Comparison of ENCODE assay signal across 1 cellular context in the genomic region with DNA sequence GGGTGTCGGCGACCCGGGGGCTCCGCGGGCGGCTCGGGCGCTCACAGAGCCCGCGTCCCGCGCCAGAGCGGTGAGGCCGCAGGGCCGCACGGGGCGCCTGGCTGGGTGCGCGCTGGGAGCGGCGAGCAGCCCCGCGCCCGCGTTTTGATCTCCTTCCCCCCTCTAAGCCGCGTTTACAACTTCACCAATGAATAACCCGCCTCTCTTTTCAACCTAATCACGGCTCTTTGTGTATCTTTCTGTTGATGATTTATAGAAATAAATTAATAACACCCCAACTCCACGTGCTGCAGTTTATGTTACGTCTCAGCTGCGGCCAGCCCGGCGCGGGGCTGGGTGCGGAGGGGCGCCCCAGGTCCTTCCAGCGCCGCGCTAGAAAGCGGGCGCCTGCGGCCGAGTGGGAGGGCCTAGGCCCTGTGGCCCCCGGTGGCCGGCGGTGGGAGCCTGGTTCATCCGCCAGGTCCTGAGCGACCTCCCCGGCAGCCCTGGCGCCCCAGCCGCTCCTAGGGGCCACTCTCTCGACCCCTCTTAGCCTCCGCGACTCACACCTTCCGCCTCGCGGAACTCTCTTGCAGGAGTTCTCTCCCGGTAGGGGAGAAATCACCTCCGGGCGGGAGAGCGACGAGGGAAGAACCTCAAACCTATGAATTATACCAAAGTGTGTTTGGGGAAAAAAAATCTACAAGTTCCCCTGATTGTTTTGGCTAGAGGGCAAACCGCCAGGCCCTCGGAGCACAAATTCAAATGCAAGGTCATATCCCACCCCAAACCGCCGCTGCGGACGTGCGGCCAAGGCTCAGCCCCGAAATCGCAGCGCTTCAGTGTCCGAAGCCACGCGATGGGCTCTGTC.
A peak's percentile ranks its signal among the peaks of the same experiment; 100 is the strongest.
TF ChIP-seq lines count a peak whose summit lies in the region.

No MANE protein-coding gene starts in this region.

TF ChIP-seq in HepG2, 621 proteins besides CTCF, POLR2A, EP300 and RAD21 (continued from another document and continues in another):
- TF ChIP-seq, protein P1, sequence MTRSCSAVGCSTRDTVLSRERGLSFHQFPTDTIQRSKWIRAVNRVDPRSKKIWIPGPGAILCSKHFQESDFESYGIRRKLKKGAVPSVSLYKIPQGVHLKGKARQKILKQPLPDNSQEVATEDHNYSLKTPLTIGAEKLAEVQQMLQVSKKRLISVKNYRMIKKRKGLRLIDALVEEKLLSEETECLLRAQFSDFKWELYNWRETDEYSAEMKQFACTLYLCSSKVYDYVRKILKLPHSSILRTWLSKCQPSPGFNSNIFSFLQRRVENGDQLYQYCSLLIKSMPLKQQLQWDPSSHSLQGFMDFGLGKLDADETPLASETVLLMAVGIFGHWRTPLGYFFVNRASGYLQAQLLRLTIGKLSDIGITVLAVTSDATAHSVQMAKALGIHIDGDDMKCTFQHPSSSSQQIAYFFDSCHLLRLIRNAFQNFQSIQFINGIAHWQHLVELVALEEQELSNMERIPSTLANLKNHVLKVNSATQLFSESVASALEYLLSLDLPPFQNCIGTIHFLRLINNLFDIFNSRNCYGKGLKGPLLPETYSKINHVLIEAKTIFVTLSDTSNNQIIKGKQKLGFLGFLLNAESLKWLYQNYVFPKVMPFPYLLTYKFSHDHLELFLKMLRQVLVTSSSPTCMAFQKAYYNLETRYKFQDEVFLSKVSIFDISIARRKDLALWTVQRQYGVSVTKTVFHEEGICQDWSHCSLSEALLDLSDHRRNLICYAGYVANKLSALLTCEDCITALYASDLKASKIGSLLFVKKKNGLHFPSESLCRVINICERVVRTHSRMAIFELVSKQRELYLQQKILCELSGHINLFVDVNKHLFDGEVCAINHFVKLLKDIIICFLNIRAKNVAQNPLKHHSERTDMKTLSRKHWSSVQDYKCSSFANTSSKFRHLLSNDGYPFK (CRISPR knock-in tag; IDR thresholded peaks at IDR 0.05; ENCODE audit: borderline replicate concordance), result 0 out of 2 replicates have a peak, but pooled peaks have one; percentile 12
- TF ChIP-seq ZNF296 (CRISPR knock-in tag; conservative IDR thresholded peaks at IDR 0.05) (no peak), SATB2 (CRISPR knock-in tag; IDR thresholded peaks at IDR 0.05) (no peak), PRDM15 (CRISPR knock-in tag; IDR thresholded peaks at IDR 0.05) (no peak), AGO1 (IDR thresholded peaks at IDR 0.05; ENCODE audit: low read depth, low read length, poor library complexity, severe bottlenecking) (peak; percentile 0), NFIB (CRISPR knock-in tag; IDR thresholded peaks at IDR 0.05; ENCODE audit: borderline replicate concordance) (no peak), ZNF639 (CRISPR knock-in tag; conservative IDR thresholded peaks at IDR 0.05) (no peak), SETDB1 (CRISPR knock-in tag; IDR thresholded peaks at IDR 0.05; ENCODE audit: borderline replicate concordance) (no peak), ERF (CRISPR knock-in tag; IDR thresholded peaks at IDR 0.05) (0 out of 2 replicates have a peak, but pooled peaks have one; percentile 17), YEATS2 (CRISPR knock-in tag; IDR thresholded peaks at IDR 0.05; ENCODE audit: borderline replicate concordance) (peak; percentile 30; the same call in 1 of the 2 replicates), PPARG (CRISPR knock-in tag; conservative IDR thresholded peaks at IDR 0.05) (no peak), HMG20A (CRISPR knock-in tag; IDR thresholded peaks at IDR 0.05; ENCODE audit: borderline replicate concordance) (no peak), ZNF777 (CRISPR knock-in tag; IDR thresholded peaks at IDR 0.05) (peak; percentile 35; the same call in 1 of the 2 replicates), NCOR1 (IDR thresholded peaks at IDR 0.05; ENCODE audit: borderline replicate concordance, low read length) (peak; percentile 32; the same call in 1 of the 2 replicates), FOXO1 (CRISPR knock-in tag; IDR thresholded peaks at IDR 0.05) (0 out of 2 replicates have a peak, but pooled peaks have one; percentile 5), ZNF737 (CRISPR knock-in tag; IDR thresholded peaks at IDR 0.05; ENCODE audit: borderline replicate concordance) (no peak), ZNF883 (CRISPR knock-in tag; IDR thresholded peaks at IDR 0.05; ENCODE audit: not compliant biosample characterization) (no peak), JARID2 (CRISPR knock-in tag; IDR thresholded peaks at IDR 0.05; ENCODE audit: insufficient replicate concordance) (no peak), ATF7 (IDR thresholded peaks at IDR 0.05) (no peak), ATF7 (CRISPR knock-in tag; IDR thresholded peaks at IDR 0.05) (no peak), THRA (CRISPR knock-in tag; IDR thresholded peaks at IDR 0.05; ENCODE audit: borderline replicate concordance) (no peak), ZNF10 (CRISPR knock-in tag; IDR thresholded peaks at IDR 0.05; ENCODE audit: borderline replicate concordance, low read depth) (no peak), ATF3 (CRISPR knock-in tag; IDR thresholded peaks at IDR 0.05) (no peak), ZNF766 (CRISPR knock-in tag; IDR thresholded peaks at IDR 0.05; ENCODE audit: borderline replicate concordance) (no peak), NR2F6 (IDR thresholded peaks at IDR 0.05) (0 out of 2 replicates have a peak, but pooled peaks have one; percentile 12), NR2F6 (CRISPR knock-in tag; IDR thresholded peaks at IDR 0.05) (peak; percentile 14; the same call in 1 of the 2 replicates), ZNF674 (CRISPR knock-in tag; IDR thresholded peaks at IDR 0.05; ENCODE audit: low read depth) (no peak), RARA (CRISPR knock-in tag; IDR thresholded peaks at IDR 0.05) (peak; percentile 31; the same call in 1 of the 2 replicates)
- TF ChIP-seq, protein P2, sequence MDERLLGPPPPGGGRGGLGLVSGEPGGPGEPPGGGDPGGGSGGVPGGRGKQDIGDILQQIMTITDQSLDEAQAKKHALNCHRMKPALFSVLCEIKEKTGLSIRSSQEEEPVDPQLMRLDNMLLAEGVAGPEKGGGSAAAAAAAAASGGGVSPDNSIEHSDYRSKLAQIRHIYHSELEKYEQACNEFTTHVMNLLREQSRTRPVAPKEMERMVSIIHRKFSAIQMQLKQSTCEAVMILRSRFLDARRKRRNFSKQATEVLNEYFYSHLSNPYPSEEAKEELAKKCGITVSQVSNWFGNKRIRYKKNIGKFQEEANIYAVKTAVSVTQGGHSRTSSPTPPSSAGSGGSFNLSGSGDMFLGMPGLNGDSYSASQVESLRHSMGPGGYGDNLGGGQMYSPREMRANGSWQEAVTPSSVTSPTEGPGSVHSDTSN (CRISPR knock-in tag; IDR thresholded peaks at IDR 0.05), result no peak
- TF ChIP-seq, protein P3, sequence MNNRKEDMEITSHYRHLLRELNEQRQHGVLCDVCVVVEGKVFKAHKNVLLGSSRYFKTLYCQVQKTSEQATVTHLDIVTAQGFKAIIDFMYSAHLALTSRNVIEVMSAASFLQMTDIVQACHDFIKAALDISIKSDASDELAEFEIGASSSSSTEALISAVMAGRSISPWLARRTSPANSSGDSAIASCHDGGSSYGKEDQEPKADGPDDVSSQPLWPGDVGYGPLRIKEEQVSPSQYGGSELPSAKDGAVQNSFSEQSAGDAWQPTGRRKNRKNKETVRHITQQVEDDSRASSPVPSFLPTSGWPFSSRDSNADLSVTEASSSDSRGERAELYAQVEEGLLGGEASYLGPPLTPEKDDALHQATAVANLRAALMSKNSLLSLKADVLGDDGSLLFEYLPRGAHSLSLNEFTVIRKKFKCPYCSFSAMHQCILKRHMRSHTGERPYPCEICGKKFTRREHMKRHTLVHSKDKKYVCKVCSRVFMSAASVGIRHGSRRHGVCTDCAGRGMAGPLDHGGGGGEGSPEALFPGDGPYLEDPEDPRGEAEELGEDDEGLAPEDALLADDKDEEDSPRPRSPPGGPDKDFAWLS (CRISPR knock-in tag; IDR thresholded peaks at IDR 0.05; ENCODE audit: borderline replicate concordance), result no peak
- TF ChIP-seq, protein P4, sequence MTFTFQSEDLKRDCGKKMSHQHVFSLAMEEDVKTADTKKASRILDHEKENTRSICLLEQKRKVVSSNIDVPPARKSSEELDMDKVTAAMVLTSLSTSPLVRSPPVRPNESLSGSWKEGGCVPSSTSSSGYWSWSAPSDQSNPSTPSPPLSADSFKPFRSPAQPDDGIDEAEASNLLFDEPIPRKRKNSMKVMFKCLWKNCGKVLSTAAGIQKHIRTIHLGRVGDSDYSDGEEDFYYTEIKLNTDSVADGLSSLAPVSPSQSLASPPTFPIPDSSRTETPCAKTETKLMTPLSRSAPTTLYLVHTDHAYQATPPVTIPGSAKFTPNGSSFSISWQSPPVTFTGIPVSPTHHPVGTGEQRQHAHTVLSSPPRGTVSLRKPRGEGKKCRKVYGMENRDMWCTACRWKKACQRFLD (CRISPR knock-in tag; IDR thresholded peaks at IDR 0.05; ENCODE audit: borderline replicate concordance), result no peak
- TF ChIP-seq, protein P5, sequence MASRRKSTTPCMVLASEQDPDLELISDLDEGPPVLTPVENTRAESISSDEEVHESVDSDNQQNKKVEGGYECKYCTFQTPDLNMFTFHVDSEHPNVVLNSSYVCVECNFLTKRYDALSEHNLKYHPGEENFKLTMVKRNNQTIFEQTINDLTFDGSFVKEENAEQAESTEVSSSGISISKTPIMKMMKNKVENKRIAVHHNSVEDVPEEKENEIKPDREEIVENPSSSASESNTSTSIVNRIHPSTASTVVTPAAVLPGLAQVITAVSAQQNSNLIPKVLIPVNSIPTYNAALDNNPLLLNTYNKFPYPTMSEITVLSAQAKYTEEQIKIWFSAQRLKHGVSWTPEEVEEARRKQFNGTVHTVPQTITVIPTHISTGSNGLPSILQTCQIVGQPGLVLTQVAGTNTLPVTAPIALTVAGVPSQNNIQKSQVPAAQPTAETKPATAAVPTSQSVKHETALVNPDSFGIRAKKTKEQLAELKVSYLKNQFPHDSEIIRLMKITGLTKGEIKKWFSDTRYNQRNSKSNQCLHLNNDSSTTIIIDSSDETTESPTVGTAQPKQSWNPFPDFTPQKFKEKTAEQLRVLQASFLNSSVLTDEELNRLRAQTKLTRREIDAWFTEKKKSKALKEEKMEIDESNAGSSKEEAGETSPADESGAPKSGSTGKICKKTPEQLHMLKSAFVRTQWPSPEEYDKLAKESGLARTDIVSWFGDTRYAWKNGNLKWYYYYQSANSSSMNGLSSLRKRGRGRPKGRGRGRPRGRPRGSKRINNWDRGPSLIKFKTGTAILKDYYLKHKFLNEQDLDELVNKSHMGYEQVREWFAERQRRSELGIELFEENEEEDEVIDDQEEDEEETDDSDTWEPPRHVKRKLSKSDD (CRISPR knock-in tag; IDR thresholded peaks at IDR 0.05; ENCODE audit: low read depth), result no peak
